9 cellular contexts compared by ENCODE assay signal in genomic region chr5:96896806-96897205, GRCh38. TPM values are rescaled to one million over a fixed set of nuclear protein-coding genes. Genes with fewer than 3 reads are reported as not detected.
A peak's percentile ranks its signal among the peaks of the same experiment; 100 is the strongest.
DNase-seq lines count a peak whose midpoint lies in the region; ATAC-seq and FAIRE-seq lines count a peak whose summit lies in the region.
"Had no signal": no experiment of that assay in that cellular context is flagged by ENCODE, and none has a peak within 500 bp of the region (broad histone marks: within the 10 kb centered on the region; RNA-seq: fewer than 3 reads in every experiment).

No MANE protein-coding gene starts in this region.

- H3K4me3 Mint-ChIP-seq in T-helper 1 cell treated with Interleukin-12 subunit alpha and Interleukin-12 subunit beta and Interleukin-4 antibody, amounts not matched to agents 30 μg/mL and 1 μg/mL, for 36 hours: peak overlapping the region; percentile 75

- peaks cover 13 to 30% of the 10 kb centered on the region in 2 donors for H3K36me3 ChIP-seq in small intestine (ENCODE audit: control insufficient read depth in 2 of 2, insufficient read depth in 2 of 2, low read length in 2 of 2)

- DNase-seq in T-helper 1 cell: no peak
- peak; percentile 71 for DNase-seq in OCI-M1 (lab: John Stamatoyannopoulos, UW)
- no peak for DNase-seq in small intestine
- DNase-seq in Right ventricle myocardium inferior (ENCODE audit: missing footprints): no peak
- DNase-seq in superior temporal gyrus (ENCODE audit: extremely low spot score): no peak
- DNase-seq in SW480 (ENCODE audit: low spot score): no peak

- H3K27me3 Mint-ChIP-seq in T-helper 1 cell treated with Interleukin-12 subunit alpha and Interleukin-12 subunit beta and Interleukin-4 antibody, amounts not matched to agents 30 μg/mL and 1 μg/mL, for 36 hours (ENCODE audit: low read depth): no peaks in the 10 kb centered on the region

- no peaks in the 10 kb centered on the region for H3K27me3 ChIP-seq in small intestine (ENCODE audit: control insufficient read depth in 2 of 2, insufficient read depth in 2 of 2, low read length in 2 of 2)

- peak overlapping the region; percentile 92 for H3K27ac Mint-ChIP-seq in T-helper 1 cell treated with Interleukin-12 subunit alpha and Interleukin-12 subunit beta and Interleukin-4 antibody, amounts not matched to agents 30 μg/mL and 1 μg/mL, for 36 hours

- H3K27ac ChIP-seq in small intestine (ENCODE audit: low read depth in 1 of 2, low read length in 1 of 2): no peak overlapping the region
- H3K27ac ChIP-seq: 22Rv1 had no signal

- H3K4me1 Mint-ChIP-seq in T-helper 1 cell treated with Interleukin-12 subunit alpha and Interleukin-12 subunit beta and Interleukin-4 antibody, amounts not matched to agents 30 μg/mL and 1 μg/mL, for 36 hours (ENCODE audit: low read depth): peaks cover 52% of the 10 kb centered on the region

- no peaks in the 10 kb centered on the region for H3K9me3 Mint-ChIP-seq in T-helper 1 cell treated with Interleukin-12 subunit alpha and Interleukin-12 subunit beta and Interleukin-4 antibody, amounts not matched to agents 30 μg/mL and 1 μg/mL, for 36 hours

- ATAC-seq in HG02884 (IDR thresholded peaks at IDR 0.05; ENCODE audit: unreplicated experiment) (peak; percentile 95), Right ventricle myocardium inferior (no peak)

- 59 to 67% (median 63%) methylated on average over 3 of the region's 3 CpGs for WGBS in small intestine, 3 donors

- H3K4me1 ChIP-seq in small intestine (ENCODE audit: control insufficient read depth in 2 of 2, insufficient read depth in 1 of 2, low read depth in 1 of 2, low read length in 1 of 2): no peaks in the 10 kb centered on the region

- no peaks in the 10 kb centered on the region for H3K9me3 ChIP-seq in small intestine (ENCODE audit: control insufficient read depth, low read depth)

- intact Hi-C loops in Right ventricle myocardium inferior (cut with DNase I): no loop called here

- FAIRE-seq in small intestine (lab: Jason Lieb, UNC): peak; percentile 15

- no peak overlapping the region for H3K4me3 ChIP-seq in small intestine (ENCODE audit: low read depth in 1 of 2, low read length in 2 of 2)

- peaks cover 67% of the 10 kb centered on the region for H3K36me3 Mint-ChIP-seq in T-helper 1 cell treated with Interleukin-12 subunit alpha and Interleukin-12 subunit beta and Interleukin-4 antibody, amounts not matched to agents 30 μg/mL and 1 μg/mL, for 36 hours (ENCODE audit: low read depth)

RNA-seq across cellular contexts. Expression of gene ERAP2, which starts 20.5 kb away (rescaled TPM):
- 10 to 100 TPM in 1 of 3 donors, 1 to 10 TPM in 2; 4.1 to 43.3 (median 7.4) TPM for polyA plus RNA-seq in small intestine
- 6.4 TPM for total RNA-seq in Right ventricle myocardium inferior

RNA-seq across cellular contexts. Expression of gene LNPEP, which starts 39.1 kb away (rescaled TPM):
- polyA plus RNA-seq in small intestine: 1 to 10 TPM; 1.1 to 7.0 (median 1.6) TPM
- 49.6 TPM for total RNA-seq in Right ventricle myocardium inferior
